ENCODE assay signal across 16 cellular contexts in the genomic region with DNA sequence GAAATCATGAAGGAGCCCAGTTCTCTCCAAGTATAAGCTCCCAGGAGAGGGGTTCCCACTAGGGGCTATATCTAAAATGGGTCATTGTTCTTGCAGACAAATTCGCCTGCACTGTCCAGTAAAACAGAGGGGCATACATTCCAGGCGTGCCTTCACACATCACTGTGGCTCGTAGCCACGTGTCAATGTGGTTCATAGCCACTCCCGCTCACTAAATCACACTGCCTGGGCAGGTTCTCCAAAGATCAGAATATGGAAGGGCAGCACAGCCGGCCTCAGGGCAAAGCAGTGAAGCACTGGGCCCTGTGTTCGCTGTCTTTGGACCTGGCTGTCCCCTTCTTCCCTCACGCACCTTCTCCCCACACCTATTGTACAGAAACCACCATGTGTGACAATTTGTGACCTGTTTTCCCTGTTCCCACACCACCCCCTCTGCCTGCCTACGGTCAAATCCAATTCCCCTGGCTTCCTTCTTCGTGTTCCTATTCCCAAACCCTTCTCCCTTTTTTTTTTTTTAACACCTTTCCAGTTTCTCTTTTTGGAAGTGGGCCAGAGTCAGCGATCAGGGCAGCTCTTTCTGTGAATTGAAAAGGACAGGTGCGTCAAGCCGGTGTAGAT. TPM values are rescaled to one million over a fixed set of nuclear protein-coding genes. Genes with fewer than 3 reads are reported as not detected.
A peak's percentile ranks its signal among the peaks of the same experiment; 100 is the strongest.
DNase-seq lines count a peak whose midpoint lies in the region; ATAC-seq and TF ChIP-seq lines count a peak whose summit lies in the region.
"Had no signal": no experiment of that assay in that cellular context is flagged by ENCODE, and none has a peak within 500 bp of the region (broad histone marks: within the 10 kb centered on the region; RNA-seq: fewer than 3 reads in every experiment).

No MANE protein-coding gene starts in this region.

- H3K9me3 ChIP-seq in CD8-positive, alpha-beta memory T cell (ENCODE audit: low read length) = no peaks in the 10 kb centered on the region
- H3K9me3 ChIP-seq in PC-3 (ENCODE audit: low read length) = no peaks in the 10 kb centered on the region
- H3K9me3 ChIP-seq in thyroid gland = no peaks in the 10 kb centered on the region
- H3K9me3 ChIP-seq in HAP-1 = no peaks in the 10 kb centered on the region
- H3K9me3 ChIP-seq: BE2C, left lung had no signal

- ATAC-seq in PC-3 = no peak
- ATAC-seq in GM18867 (IDR thresholded peaks at IDR 0.05; ENCODE audit: unreplicated experiment) = no peak
- ATAC-seq: left lung, right cardiac atrium had no signal

- H3K27ac Mint-ChIP-seq in CD8-positive, alpha-beta memory T cell = peak overlapping the region in 7 of 8 donors; percentile 48 to 93 (median 89)

- DNase-seq in A172 (ENCODE audit: low spot score) (peak; percentile 45), PC-3 (peak; percentile 5), epithelial cell of prostate (ENCODE audit: low read depth, low spot score) (no peak), thyroid gland (no peak), NCI-H187 (lab: John Stamatoyannopoulos, UW) (no peak), HAP-1 (ENCODE audit: low spot score in 2 of 2) (no peak)
- DNase-seq in CD8-positive, alpha-beta memory T cell = no peak
- DNase-seq: BE2C; cerebellar nuclear complex; left lung; NCI-H1048; NCI-H524 treated with DMSO at 0.1 percent for 48 hours; right cardiac atrium; stimulated activated CD4-positive, alpha-beta T cell treated with anti-CD3 and anti-CD28 coated beads, Interleukin-2, amount 100 ng/mL, for 24 hours had no signal

- H3K4me1 ChIP-seq in CD8-positive, alpha-beta memory T cell (ENCODE audit: insufficient read depth, low read length) = peaks cover 68% of the 10 kb centered on the region
- H3K4me1 ChIP-seq in PC-3 (ENCODE audit: insufficient read depth, low read length) (peaks cover 9% of the 10 kb centered on the region), thyroid gland (peaks cover 0 to 10% of the 10 kb centered on the region in 2 donors), HAP-1 (no peaks in the 10 kb centered on the region)
- H3K4me1 ChIP-seq: BE2C had no signal

- no peaks in the 10 kb centered on the region for H3K9me3 Mint-ChIP-seq in CD8-positive, alpha-beta memory T cell
- H3K9me3 Mint-ChIP-seq: activated naive CD4-positive, alpha-beta T cell treated with anti-CD3 and anti-CD28 coated beads, Interleukin-2, amount 50 U/mL, for 72 hours had no signal

- H2AFZ ChIP-seq in PC-3 (ENCODE audit: low read length) = no peak overlapping the region

- H3K4me3 Mint-ChIP-seq in CD8-positive, alpha-beta memory T cell = peak overlapping the region in 6 of 7 donors; percentile 26 to 84 (median 68)

- H3K36me3 Mint-ChIP-seq in CD8-positive, alpha-beta memory T cell = no peaks in the 10 kb centered on the region
- H3K36me3 Mint-ChIP-seq: activated naive CD4-positive, alpha-beta T cell treated with anti-CD3 and anti-CD28 coated beads, Interleukin-2, amount 50 U/mL, for 72 hours had no signal

- TF ChIP-seq POLR2A in thyroid gland (IDR thresholded peaks at IDR 0.05) = no peak

- H3K36me3 ChIP-seq in CD8-positive, alpha-beta memory T cell (ENCODE audit: insufficient read depth, low read length) = no peaks in the 10 kb centered on the region
- no peaks in the 10 kb centered on the region for H3K36me3 ChIP-seq in PC-3 (ENCODE audit: low read depth, low read length)
- no peaks in the 10 kb centered on the region for H3K36me3 ChIP-seq in thyroid gland
- no peaks in the 10 kb centered on the region for H3K36me3 ChIP-seq in HAP-1 (replicated peaks)
- H3K36me3 ChIP-seq: BE2C, left lung had no signal

- BruUV-seq in PC-3 (replicated peaks; lab: Mats Ljungman, UMichigan) = no TSS peak

- no peak overlapping the region for H3K27ac ChIP-seq in CD8-positive, alpha-beta memory T cell (ENCODE audit: low read depth, low read length)
- no peak overlapping the region for H3K27ac ChIP-seq in PC-3 (ENCODE audit: low read length)
- peak overlapping the region; percentile 51 for H3K27ac ChIP-seq in epithelial cell of prostate
- no peak overlapping the region for H3K27ac ChIP-seq in thyroid gland
- H3K27ac ChIP-seq: left lung had no signal

- intact Hi-C loops in PC-3 (cut with micrococcal nuclease) = no loop called here
- intact Hi-C loops in thyroid gland (cut with DNase I) = no loop called here

- no peaks in the 10 kb centered on the region for H3K9me2 ChIP-seq in PC-3 (replicated peaks; ENCODE audit: low read length)

- H3K4me2 ChIP-seq in PC-3 (ENCODE audit: low read length) = no peak overlapping the region

- POLR2A ChIA-PET in CD8-positive, alpha-beta memory T cell (lab: Charles Lee) = no interaction called here
- POLR2A ChIA-PET in PC-3 (lab: Charles Lee; ENCODE audit: unreplicated experiment) = no interaction called here

- TF ChIP-seq CTCF in PC-3 (conservative IDR thresholded peaks at IDR 0.05; ENCODE audit: low read depth, low read length) (no peak), thyroid gland (IDR thresholded peaks at IDR 0.05) (no peak)

- no peak overlapping the region for H3K4me3 ChIP-seq in CD8-positive, alpha-beta memory T cell (ENCODE audit: low read length)
- H3K4me3 ChIP-seq in PC-3 (ENCODE audit: low read length) (no peak overlapping the region), thyroid gland (replicated peaks in 1 of 3) (no peak overlapping the region), HAP-1 (no peak overlapping the region)
- H3K4me3 ChIP-seq: left lung had no signal

- no peaks in the 10 kb centered on the region for H3K79me2 ChIP-seq in PC-3 (ENCODE audit: low read length)

- no peak overlapping the region for H3K9ac ChIP-seq in PC-3 (ENCODE audit: low read length)

- H3K4me1 Mint-ChIP-seq in CD8-positive, alpha-beta memory T cell = peaks cover 62 to 68% (median 66%) of the 10 kb centered on the region in 3 donors

- H3F3A ChIP-seq in PC-3 (ENCODE audit: low read length, unreplicated experiment) = no peaks in the 10 kb centered on the region

- H4K20me1 ChIP-seq in PC-3 (ENCODE audit: low read length) = no peaks in the 10 kb centered on the region

- no peaks in the 10 kb centered on the region for H3K27me3 ChIP-seq in CD8-positive, alpha-beta memory T cell (ENCODE audit: insufficient read depth, low read length, poor library complexity, severe bottlenecking)
- no peaks in the 10 kb centered on the region for H3K27me3 ChIP-seq in PC-3 (ENCODE audit: low read length)
- no peaks in the 10 kb centered on the region for H3K27me3 ChIP-seq in thyroid gland
- no peaks in the 10 kb centered on the region for H3K27me3 ChIP-seq in HAP-1 (ENCODE audit: low read depth)
- H3K27me3 ChIP-seq: BE2C, left lung had no signal

- CTCF ChIA-PET in CD8-positive, alpha-beta memory T cell (lab: Charles Lee) = interaction anchor here (1.0 to 2.5 kb wide), 5 partner anchors 13 to 67 kb away, joined by 3 to 10 read pairs (median 3); no protein-coding TSS in a partner anchor
- CTCF ChIA-PET in PC-3 (lab: Charles Lee) = no interaction called here

- H3K27me3 Mint-ChIP-seq in CD8-positive, alpha-beta memory T cell = peaks cover 0 to 3% of the 10 kb centered on the region in 2 donors

- in situ Hi-C loops in HAP-1 (cut with MboI; ENCODE audit: low sequenced_read_pairs) = no loop called here

- WGBS in thyroid gland, 2 donors = 70 to 78% methylated on average over 13 of the region's 13 CpGs

RNA-seq across cellular contexts. Expression of gene ABCG1, which starts 26.9 kb away (rescaled TPM):
- total RNA-seq in A172 (2014; rRNA removed; shearing (Covaris generic)) = 2.5 and 2.9 TPM in 2 replicates
- total RNA-seq in CD8-positive, alpha-beta memory T cell = 1 to 10 TPM; 3.7 to 3.8 TPM
- 15.7 TPM for polyA plus RNA-seq in CD8-positive, alpha-beta memory T cell
- total RNA-seq in PC-3 (2014; rRNA removed) (0.66 and 2.0 TPM in 2 replicates), thyroid gland (10 to 100 TPM; 13.8 to 34.1 (median 18.9) TPM)

Comparison
In these comparisons a context has a peak if more than half of its experiments do, and no peak if none do; other contexts are left out.
1. DNase-seq: peak in A172 (single experiment) and PC-3 (single experiment); none in CD8-positive, alpha-beta memory T cell (0 of 5), epithelial cell of prostate (single experiment), thyroid gland (0 of 2), NCI-H187 (0 of 2) and HAP-1 (0 of 2).